Comparison of ENCODE assay signal across 19 cellular contexts in genomic region chr1:54517536-54517935, GRCh38. TPM values are rescaled to one million over a fixed set of nuclear protein-coding genes. Genes with fewer than 3 reads are reported as not detected.
DNase-seq lines count a peak whose midpoint lies in the region; ATAC-seq and TF ChIP-seq lines count a peak whose summit lies in the region.
"Had no signal": no experiment of that assay in that cellular context is flagged by ENCODE, and none has a peak within 500 bp of the region (broad histone marks: within the 10 kb centered on the region; RNA-seq: fewer than 3 reads in every experiment).

No MANE protein-coding gene starts in this region.

- H3K4me2 ChIP-seq in smooth muscle cell: no peak overlapping the region

- peak; percentile 24 for DNase-seq in NCI-H146 (lab: John Stamatoyannopoulos, UW)
- DNase-seq in NCI-H146 treated with DMSO at 0.1 percent for 48 hours (lab: John Stamatoyannopoulos, UW; ENCODE audit: unreplicated experiment): no peak
- DNase-seq in NCI-H1417 (lab: John Stamatoyannopoulos, UW): peak in 2 of 3 experiments; percentile 57 to 76
- peak; percentile 87 for DNase-seq in NCI-H82 (lab: John Stamatoyannopoulos, UW)
- DNase-seq in left kidney (ENCODE audit: low read depth, low spot score): peak; percentile 39
- DNase-seq in smooth muscle cell (lab: John Stamatoyannopoulos, UW; ENCODE audit: unreplicated experiment): no peak
- no peak for DNase-seq in HCEC 1CT
- DNase-seq: BE2C; Caco-2; CD4-positive, CD25-positive, alpha-beta regulatory T cell; DMS53; EL; NCI-H187; NCI-H446; Peyer's patch; SHP77 had no signal

- ATAC-seq in GM18498 (IDR thresholded peaks at IDR 0.05; ENCODE audit: unreplicated experiment): no peak

- WGBS in smooth muscle cell (ENCODE audit: low lambda C conversion rate): 86% methylated on average over 8 of the region's 8 CpGs

- no peak overlapping the region for H3K9ac ChIP-seq in smooth muscle cell (ENCODE audit: low read depth)

- no peak overlapping the region for H3K4me3 ChIP-seq in smooth muscle cell
- H3K4me3 ChIP-seq: Peyer's patch, SK-N-MC had no signal

- H2AFZ ChIP-seq in smooth muscle cell (ENCODE audit: low read depth): no peak overlapping the region

- H3K27ac ChIP-seq in smooth muscle cell (ENCODE audit: low read depth): no peak overlapping the region
- H3K27ac ChIP-seq: HL-60, Peyer's patch, SK-N-MC had no signal

- H3F3A ChIP-seq in smooth muscle cell (ENCODE audit: low read depth): no peaks in the 10 kb centered on the region

- H4K20me1 ChIP-seq in smooth muscle cell (ENCODE audit: low read depth): no peaks in the 10 kb centered on the region

- H3K27me3 ChIP-seq in smooth muscle cell (ENCODE audit: low read depth): no peaks in the 10 kb centered on the region
- H3K27me3 ChIP-seq: BE2C, Peyer's patch had no signal

- H3K9me3 ChIP-seq in smooth muscle cell (replicated peaks; ENCODE audit: low read depth): no peaks in the 10 kb centered on the region
- H3K9me3 ChIP-seq: BE2C, Caco-2, Peyer's patch had no signal

- H3K36me3 ChIP-seq in smooth muscle cell (ENCODE audit: low read depth): no peaks in the 10 kb centered on the region
- H3K36me3 ChIP-seq: BE2C, Peyer's patch had no signal

- no peaks in the 10 kb centered on the region for H3K79me2 ChIP-seq in smooth muscle cell (ENCODE audit: low read depth)

- TF ChIP-seq CTCF in smooth muscle cell (IDR thresholded peaks at IDR 0.05; ENCODE audit: borderline replicate concordance, insufficient read depth, poor library complexity, severe bottlenecking): no peak

- H3K4me1 ChIP-seq in smooth muscle cell (ENCODE audit: low read depth): no peaks in the 10 kb centered on the region
- H3K4me1 ChIP-seq: BE2C, Peyer's patch had no signal

RNA-seq across cellular contexts. Expression of gene ACOT11, which starts 30.5 kb away (rescaled TPM):
- 4.8 TPM in 2 replicates for total RNA-seq in smooth muscle cell
- 1.6 and 8.8 TPM in 2 replicates for polyA plus RNA-seq in smooth muscle cell

Comparison
In these comparisons a context has a peak if more than half of its experiments do, and no peak if none do; other contexts are left out.
1. DNase-seq: peak in NCI-H146 (single experiment), NCI-H1417 (2 of 3), NCI-H82 (single experiment) and left kidney (single experiment); none in NCI-H146 treated with DMSO at 0.1 percent for 48 hours (single experiment), smooth muscle cell (single experiment) and HCEC 1CT (single experiment).